28 cellular contexts compared by ENCODE assay signal in genomic region chr20:62580052-62580451, GRCh38.
"Had no signal": no experiment of that assay in that cellular context is flagged by ENCODE, and none has a peak within 500 bp of the region (broad histone marks: within the 10 kb centered on the region; RNA-seq: fewer than 3 reads in every experiment).

No MANE protein-coding gene starts in this region.

- H3K4me3 ChIP-seq: adrenal gland, body of pancreas, coronary artery, dorsolateral prefrontal cortex, gastrocnemius medialis, hepatocyte, left ventricle myocardium inferior, pancreas, psoas muscle, smooth muscle cell, tibial nerve had no signal

- H3K9me3 ChIP-seq: adrenal gland, body of pancreas, gastrocnemius medialis, left ventricle myocardium inferior, pancreas, psoas muscle, tibial nerve had no signal

- H3K27ac Mint-ChIP-seq: activated CD4-positive, alpha-beta T cell treated with anti-CD3 and anti-CD28 coated beads for 36 hours; activated naive CD8-positive, alpha-beta T cell treated with anti-CD3 and anti-CD28 coated beads for 36 hours; activated T-cell treated with anti-CD3 and anti-CD28 coated beads, Interleukin-2, amount 50 U/mL, for 72 hours; naive thymus-derived CD4-positive, alpha-beta T cell had no signal

- H3K36me3 Mint-ChIP-seq: activated naive CD8-positive, alpha-beta T cell treated with anti-CD3 and anti-CD28 coated beads for 36 hours had no signal

- H3K9me3 Mint-ChIP-seq: activated naive CD8-positive, alpha-beta T cell treated with anti-CD3 and anti-CD28 coated beads for 36 hours; activated T-cell treated with anti-CD3 and anti-CD28 coated beads, Interleukin-2, amount 50 U/mL, for 72 hours; neural crest cell; T-helper 2 cell treated with Interferon-gamma antibody and Interleukin-4, amounts not matched to agents 5 μg/mL and 100 μg/mL, for 36 hours had no signal

- H3K79me2 ChIP-seq: hepatocyte had no signal

- H3K36me3 ChIP-seq: adrenal gland, gastrocnemius medialis, left ventricle myocardium inferior, pancreas, tibial nerve had no signal

- H3K4me2 ChIP-seq: hepatocyte, smooth muscle cell had no signal

- H3K4me3 Mint-ChIP-seq: activated CD4-positive, alpha-beta T cell treated with anti-CD3 and anti-CD28 coated beads for 36 hours; activated naive CD8-positive, alpha-beta T cell treated with anti-CD3 and anti-CD28 coated beads for 36 hours; activated T-cell treated with anti-CD3 and anti-CD28 coated beads, Interleukin-2, amount 50 U/mL, for 72 hours; naive thymus-derived CD4-positive, alpha-beta T cell; neural crest cell; T-helper 2 cell treated with Interferon-gamma antibody and Interleukin-4, amounts not matched to agents 5 μg/mL and 100 μg/mL, for 36 hours had no signal

- H3K27me3 ChIP-seq: gastrocnemius medialis had no signal

- ATAC-seq: activated CD4-positive, alpha-beta T cell treated with anti-CD3 and anti-CD28 coated beads for 36 hours; activated T-cell treated with anti-CD3 and anti-CD28 coated beads, Interleukin-2, amount 50 U/mL, for 72 hours; body of pancreas; naive thymus-derived CD4-positive, alpha-beta T cell; pancreas had no signal

- H3K27ac ChIP-seq: adrenal gland, body of pancreas, coronary artery, dorsolateral prefrontal cortex, gastrocnemius medialis, hepatocyte, left ventricle myocardium inferior, pancreas, psoas muscle, tibial nerve had no signal

- DNase-seq: activated CD4-positive, alpha-beta T cell treated with anti-CD3 and anti-CD28 coated beads for 36 hours; activated CD4-positive, CD25-positive, alpha-beta regulatory T cell; activated effector memory CD4-positive, alpha-beta T cell treated with Interleukin-2 at 50 U/mL for 16 hours; activated naive CD4-positive, alpha-beta T cell treated with Interleukin-2 at 50 U/mL for 16 hours; activated naive CD8-positive, alpha-beta T cell treated with anti-CD3 and anti-CD28 coated beads for 36 hours; activated T-cell treated with anti-CD3 and anti-CD28 coated beads for 4 hours; activated T-cell treated with anti-CD3 and anti-CD28 coated beads, Interleukin-2, amount 50 U/mL, for 72 hours; adrenal gland; aorta; body of pancreas; dorsolateral prefrontal cortex; effector memory CD4-positive, alpha-beta T cell; gastrocnemius medialis; glutamatergic neuron; islet precursor cell; left ventricle myocardium inferior; naive thymus-derived CD4-positive, alpha-beta T cell; nucleus accumbens; pancreas; psoas muscle; stimulated activated CD4-positive, alpha-beta T cell treated with anti-CD3 and anti-CD28 coated beads, Interleukin-2, amount 100 ng/mL, for 24 hours; stimulated activated naive CD4-positive, alpha-beta T cell treated with Interleukin-2 at 50 U/mL for 16 hours had no signal

- H3K4me1 Mint-ChIP-seq: activated CD4-positive, alpha-beta T cell treated with anti-CD3 and anti-CD28 coated beads for 36 hours; activated naive CD8-positive, alpha-beta T cell treated with anti-CD3 and anti-CD28 coated beads for 36 hours had no signal

- H3K4me1 ChIP-seq: adrenal gland, pancreas, psoas muscle had no signal
